ENCODE assay signal across 9 cellular contexts in the genomic region with DNA sequence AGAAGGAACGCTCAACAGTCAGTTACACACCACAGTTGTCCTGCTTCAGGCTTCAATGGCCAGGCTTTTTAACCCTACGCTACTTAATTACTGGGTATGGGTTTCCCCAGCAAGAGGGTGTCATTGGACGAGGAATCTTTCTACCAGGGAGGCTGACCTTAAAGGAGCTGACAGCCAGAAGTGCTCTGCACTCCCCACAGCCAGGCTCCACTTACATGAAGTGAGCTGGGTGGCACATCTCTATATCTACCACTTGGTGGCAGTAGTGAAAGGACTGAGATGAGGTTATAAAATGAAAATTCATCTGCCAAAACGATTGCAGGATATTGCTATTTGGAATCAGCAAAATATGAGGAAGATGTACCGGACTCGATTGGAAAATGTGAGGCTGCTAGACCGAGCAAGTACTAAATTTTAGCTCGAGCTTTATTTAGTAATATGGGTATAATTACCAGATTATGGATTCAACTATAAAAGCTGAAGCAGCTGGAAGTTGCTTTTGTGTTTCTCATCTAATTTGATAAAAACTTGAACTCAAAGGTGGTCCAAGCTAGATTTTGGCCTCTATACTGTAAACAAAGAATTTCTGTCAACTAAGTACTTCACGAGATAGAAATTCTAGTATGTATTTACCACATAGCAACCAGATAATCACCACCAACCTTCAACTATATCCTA. TPM values are rescaled to one million over a fixed set of nuclear protein-coding genes. Genes with fewer than 3 reads are reported as not detected.
DNase-seq lines count a peak whose midpoint lies in the region; ATAC-seq and TF ChIP-seq lines count a peak whose summit lies in the region.
"Had no signal": no experiment of that assay in that cellular context is flagged by ENCODE, and none has a peak within 500 bp of the region (broad histone marks: within the 10 kb centered on the region; RNA-seq: fewer than 3 reads in every experiment).

No MANE protein-coding gene starts in this region.

- H3K14ac ChIP-seq in IMR-90 (replicated peaks; ENCODE audit: low read depth, low read length) = 0 out of 2 replicates have a peak overlapping the region, but pooled peaks have one; percentile 26

- no peak overlapping the region for H3K4me3 ChIP-seq in IMR-90 (ENCODE audit: insufficient read depth, low read depth, low read length)

- POLR2A ChIA-PET in activated CD4-positive, alpha-beta T cell treated with anti-CD3 and anti-CD28 coated beads for 36 hours (lab: Charles Lee) = no interaction called here
- POLR2A ChIA-PET in IMR-90 (lab: Charles Lee; ENCODE audit: unreplicated experiment) = no interaction called here

- no peak overlapping the region for H4K8ac ChIP-seq in IMR-90 (ENCODE audit: low read depth in 2 of 2, low read length in 2 of 2)

- H2BK120ac ChIP-seq in IMR-90 (ENCODE audit: low read depth, low read length) = peak overlapping the region; percentile 46; the same call in 1 of the 2 replicates

- H2BK15ac ChIP-seq in IMR-90 (ENCODE audit: low read depth, low read length) = no peak overlapping the region

- H3K36me3 ChIP-seq in IMR-90 (ENCODE audit: control insufficient read depth, insufficient read depth, low read length) = no peaks in the 10 kb centered on the region

- no peak overlapping the region for H2AK9ac ChIP-seq in IMR-90 (replicated peaks; ENCODE audit: low read depth, low read length, poor library complexity)

- no peak overlapping the region for H3K9ac ChIP-seq in IMR-90 (ENCODE audit: low read depth, low read length)

- H3K9me1 ChIP-seq in IMR-90 (ENCODE audit: insufficient read depth, low read length) = no peaks in the 10 kb centered on the region; the same call in 1 of the 2 replicates

- WGBS in IMR-90 (ENCODE audit: extremely low coverage in 2 of 2, insufficient read length in 1 of 2), 2 experiments = no CpG with 5 or more reads among the region's 9 CpGs

- H3K36me3 Mint-ChIP-seq in activated CD4-positive, alpha-beta T cell treated with anti-CD3 and anti-CD28 coated beads for 36 hours (ENCODE audit: low read depth) = no peaks in the 10 kb centered on the region
- H3K36me3 Mint-ChIP-seq in stimulated activated memory B cell treated with anti-CD40 and anti-IgM and Interleukin-4, amounts not matched to agents 10 μg/mL and 1 μg/mL and 100 μg/mL, for 72 hours = no peaks in the 10 kb centered on the region

- no TSS peak for BruUV-seq in IMR-90 (replicated peaks; lab: Mats Ljungman, UMichigan)

- TF ChIP-seq CTCF in IMR-90 (conservative IDR thresholded peaks at IDR 0.05; ENCODE audit: low read depth, low read length) = peak; percentile 81

- DNase-seq in activated CD4-positive, alpha-beta T cell treated with anti-CD3 and anti-CD28 coated beads for 36 hours = peak; percentile 32
- no peak for DNase-seq in activated CD4-positive, alpha-beta T cell treated with anti-CD3 and anti-CD28 coated beads for 1 hour
- DNase-seq in IMR-90 (peak; percentile 76), SK-N-DZ (ENCODE audit: low spot score) (peak; percentile 36), cerebellar cortex (ENCODE audit: low spot score) (peak; percentile 66), kidney tubule cell (ENCODE audit: low spot score) (peak; percentile 69)

- no peaks in the 10 kb centered on the region for H3K4me1 Mint-ChIP-seq in activated CD4-positive, alpha-beta T cell treated with anti-CD3 and anti-CD28 coated beads for 36 hours
- no peaks in the 10 kb centered on the region for H3K4me1 Mint-ChIP-seq in stimulated activated memory B cell treated with anti-CD40 and anti-IgM and Interleukin-4, amounts not matched to agents 10 μg/mL and 1 μg/mL and 100 μg/mL, for 72 hours

- no peak overlapping the region for H4K91ac ChIP-seq in IMR-90 (ENCODE audit: insufficient read depth, low read depth, low read length)

- H3K79me1 ChIP-seq in IMR-90 (ENCODE audit: low read depth in 1 of 2, low read length in 2 of 2) = no peaks in the 10 kb centered on the region

- H2AK5ac ChIP-seq in IMR-90 (ENCODE audit: low read depth, low read length) = no peak overlapping the region

- peaks cover 5% of the 10 kb centered on the region for H3K9me3 Mint-ChIP-seq in activated CD4-positive, alpha-beta T cell treated with anti-CD3 and anti-CD28 coated beads for 36 hours (ENCODE audit: low read depth)
- peaks cover 3% of the 10 kb centered on the region for H3K9me3 Mint-ChIP-seq in stimulated activated memory B cell treated with anti-CD40 and anti-IgM and Interleukin-4, amounts not matched to agents 10 μg/mL and 1 μg/mL and 100 μg/mL, for 72 hours

- in situ Hi-C loops in IMR-90 (cut with MboI; ENCODE audit: low sequenced_read_pairs) = loop anchor here (25.0 kb wide), 1 partner anchor 376 kb away; no protein-coding TSS in a partner anchor

- no peak for TF ChIP-seq POLR2A in IMR-90 (IDR thresholded peaks at IDR 0.05; ENCODE audit: low read depth, low read length)

- H4K20me1 ChIP-seq in IMR-90 (ENCODE audit: insufficient read depth, low read length) = no peaks in the 10 kb centered on the region

- no peak overlapping the region for H3K4me3 Mint-ChIP-seq in activated CD4-positive, alpha-beta T cell treated with anti-CD3 and anti-CD28 coated beads for 36 hours
- H3K4me3 Mint-ChIP-seq in stimulated activated memory B cell treated with anti-CD40 and anti-IgM and Interleukin-4, amounts not matched to agents 10 μg/mL and 1 μg/mL and 100 μg/mL, for 72 hours = no peak overlapping the region

- H3K4ac ChIP-seq in IMR-90 (ENCODE audit: low read depth, low read length) = no peak overlapping the region

- peak; percentile 81 for TF ChIP-seq RAD21 in IMR-90 (IDR thresholded peaks at IDR 0.05; ENCODE audit: low read length)

- dilution Hi-C loops in IMR-90 (cut with HindIII; ENCODE audit: low sequenced_read_pairs, unreplicated experiment) = no loop called here

- peak overlapping the region; percentile 41 for H2AFZ ChIP-seq in IMR-90 (replicated peaks; ENCODE audit: low read length, poor library complexity)

- intact Hi-C loops in activated CD4-positive, alpha-beta T cell treated with anti-CD3 and anti-CD28 coated beads for 36 hours (cut with DNase I, micrococcal nuclease) = loop anchor here (1.0 kb wide), 3 partner anchors 146 to 805 kb away; no protein-coding TSS in a partner anchor
- intact Hi-C loops in IMR-90 (cut with micrococcal nuclease) = loop anchor here (1.0 to 10.0 kb wide), 4 partner anchors 113 to 424 kb away; no protein-coding TSS in a partner anchor

- no peak overlapping the region for H3K56ac ChIP-seq in IMR-90 (ENCODE audit: extremely low read depth, insufficient read depth, low read length)

- H3K27me3 Mint-ChIP-seq in activated CD4-positive, alpha-beta T cell treated with anti-CD3 and anti-CD28 coated beads for 36 hours = peaks cover 11% of the 10 kb centered on the region
- H3K27me3 Mint-ChIP-seq in stimulated activated memory B cell treated with anti-CD40 and anti-IgM and Interleukin-4, amounts not matched to agents 10 μg/mL and 1 μg/mL and 100 μg/mL, for 72 hours = peaks cover 14% of the 10 kb centered on the region

- H3K9me3 ChIP-seq in IMR-90 (ENCODE audit: control insufficient read depth, insufficient read depth, low read length) = peaks cover 3% of the 10 kb centered on the region; the same call in 1 of the 2 replicates

- peak; percentile 79 for ATAC-seq in activated CD4-positive, alpha-beta T cell treated with anti-CD3 and anti-CD28 coated beads for 36 hours
- ATAC-seq in GM21737 (IDR thresholded peaks at IDR 0.05; ENCODE audit: unreplicated experiment) (peak; percentile 76), IMR-90 (ENCODE audit: low read depth) (peak; percentile 85)
- peak; percentile 70 for ATAC-seq in stimulated activated memory B cell treated with anti-CD40 and anti-IgM and Interleukin-4, amounts not matched to agents 10 μg/mL and 1 μg/mL and 100 μg/mL, for 72 hours

- H3K4me2 ChIP-seq in IMR-90 (ENCODE audit: low read depth, low read length) = no peak overlapping the region

- H3K27ac ChIP-seq in IMR-90 (ENCODE audit: insufficient read depth, low read length) = no peak overlapping the region

- no peak overlapping the region for H3K27ac Mint-ChIP-seq in activated CD4-positive, alpha-beta T cell treated with anti-CD3 and anti-CD28 coated beads for 36 hours
- H3K27ac Mint-ChIP-seq in stimulated activated memory B cell treated with anti-CD40 and anti-IgM and Interleukin-4, amounts not matched to agents 10 μg/mL and 1 μg/mL and 100 μg/mL, for 72 hours = no peak overlapping the region

- no peaks in the 10 kb centered on the region for H3K27me3 ChIP-seq in IMR-90 (ENCODE audit: control insufficient read depth, insufficient read depth, low read length)

- no peak overlapping the region; the same call in 1 of the 2 replicates for H3K23ac ChIP-seq in IMR-90 (ENCODE audit: low read depth, low read length)

- H3K4me1 ChIP-seq in IMR-90 (ENCODE audit: control insufficient read depth, insufficient read depth, low read length) = peaks cover 3% of the 10 kb centered on the region; the same call in 1 of the 2 replicates

- H2BK20ac ChIP-seq in IMR-90 (ENCODE audit: low read depth, low read length) = peak overlapping the region; percentile 63; the same call in 1 of the 2 replicates

- no peak overlapping the region for H2BK5ac ChIP-seq in IMR-90 (ENCODE audit: low read depth, low read length, poor library complexity, severe bottlenecking)

- CTCF ChIA-PET in activated CD4-positive, alpha-beta T cell treated with anti-CD3 and anti-CD28 coated beads for 36 hours (lab: Charles Lee) = interaction anchor here (0.8 to 9.1 kb wide), 18 partner anchors 10 to 253 kb away, joined by 3 to 104 read pairs (median 4); no protein-coding TSS in a partner anchor
- CTCF ChIA-PET in IMR-90 (lab: Yijun Ruan, JAX) = interaction anchor here (0.6 to 4.6 kb wide), 27 partner anchors 9 to 806 kb away, joined by 3 to 58 read pairs (median 4); a partner anchor contains a TSS

- H3K18ac ChIP-seq in IMR-90 (ENCODE audit: low read depth, low read length) = no peak overlapping the region

- H4K5ac ChIP-seq in IMR-90 (ENCODE audit: low read depth, low read length) = no peak overlapping the region

TF ChIP-seq in IMR-90, 13 proteins besides CTCF, POLR2A, EP300 and RAD21:
- peak; percentile 82 for TF ChIP-seq SMC3 (IDR thresholded peaks at IDR 0.05; ENCODE audit: low read depth, low read length)
- peak; percentile 4; the same call in 1 of the 2 replicates for TF ChIP-seq CEBPB (IDR thresholded peaks at IDR 0.05; ENCODE audit: low read depth, low read length)
- no peak for TF ChIP-seq RCOR1 (IDR thresholded peaks at IDR 0.05; ENCODE audit: insufficient replicate concordance, low read length)

RNA-seq across cellular contexts. Expression of a gene that starts 54.0 kb away (rescaled TPM):
- total RNA-seq in activated CD4-positive, alpha-beta T cell treated with anti-CD3 and anti-CD28 coated beads for 36 hours = 1 to 10 TPM; 1.3 to 2.0 TPM
- total RNA-seq in IMR-90 (2012; rRNA removed) = 0.72 and 1.1 TPM in 2 replicates
- polyA plus RNA-seq in IMR-90 (2012; rRNA removed) = 0.83 and 1.4 TPM in 2 replicates
- 0.14 and 0.16 TPM in 2 replicates for polyA plus RNA-seq in IMR-90 (2012; cell fraction: cytosol; rRNA removed)
- polyA plus RNA-seq in IMR-90 (2012; cell fraction: nucleus; rRNA removed; ENCODE audit: low replicate concordance) = 0.49 and 5.4 TPM in 2 replicates
- polyA plus RNA-seq in SK-N-DZ (2014; cell fraction: cytosol; rRNA removed) = 0.80 and 0.85 TPM in 2 replicates
- polyA plus RNA-seq in SK-N-DZ (2014; cell fraction: nucleus; rRNA removed) = 1.4 and 2.6 TPM in 2 replicates

RNA-seq across cellular contexts. Expression of a gene that starts 55.5 kb away (rescaled TPM):
- total RNA-seq in activated CD4-positive, alpha-beta T cell treated with anti-CD3 and anti-CD28 coated beads for 36 hours = not detected
- total RNA-seq in IMR-90 (2012; rRNA removed) = not detected in 2 replicates
- not detected in 2 replicates for polyA plus RNA-seq in IMR-90 (2012; rRNA removed)
- polyA plus RNA-seq in IMR-90 (2012; cell fraction: cytosol; rRNA removed) = not detected in 2 replicates
- not detected in 2 replicates for polyA plus RNA-seq in IMR-90 (2012; cell fraction: nucleus; rRNA removed; ENCODE audit: low replicate concordance)
- not detected in 2 replicates for polyA plus RNA-seq in SK-N-DZ (2014; cell fraction: cytosol; rRNA removed)
- not detected in 2 replicates for polyA plus RNA-seq in SK-N-DZ (2014; cell fraction: nucleus; rRNA removed)
- total RNA-seq: glomerular endothelial cell had no signal
